ENCODE assay signal across 14 cellular contexts in the genomic region with DNA sequence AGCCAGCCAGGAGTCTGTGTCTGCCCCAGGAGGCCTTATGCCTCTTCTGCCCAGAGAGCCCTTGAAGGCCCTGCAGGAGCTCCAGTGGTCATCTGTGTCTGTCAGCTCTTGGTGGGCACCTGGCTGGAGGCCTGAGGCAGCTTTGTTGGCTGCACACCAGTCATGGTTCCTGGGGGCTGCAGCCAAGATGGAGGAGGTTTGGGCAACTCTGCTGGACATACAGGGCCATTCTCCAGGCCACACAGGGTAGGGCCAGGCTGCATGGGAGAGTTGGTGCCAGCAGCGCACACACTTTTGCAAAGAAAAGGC. TPM values are rescaled to one million over a fixed set of nuclear protein-coding genes. Genes with fewer than 3 reads are reported as not detected.
DNase-seq lines count a peak whose midpoint lies in the region; ATAC-seq and TF ChIP-seq lines count a peak whose summit lies in the region.
"Had no signal": no experiment of that assay in that cellular context is flagged by ENCODE, and none has a peak within 500 bp of the region (broad histone marks: within the 10 kb centered on the region; RNA-seq: fewer than 3 reads in every experiment).

No MANE protein-coding gene starts in this region.

- dilution Hi-C loops in mammary epithelial cell (cut with HindIII; ENCODE audit: low sequenced_read_pairs), result no loop called here

- no peak overlapping the region for H2AFZ ChIP-seq in mammary epithelial cell (ENCODE audit: low read depth, low read length)
- H2AFZ ChIP-seq: GM23338 had no signal

- H3K9ac ChIP-seq in mammary epithelial cell (ENCODE audit: insufficient read depth, low read length), result no peak overlapping the region

- H3K9me3 Mint-ChIP-seq in MCF 10A (ENCODE audit: unreplicated experiment), result no peaks in the 10 kb centered on the region
- no peaks in the 10 kb centered on the region for H3K9me3 Mint-ChIP-seq in activated CD4-positive, alpha-beta T cell treated with anti-CD3 and anti-CD28 coated beads, Interleukin-2, amount 10 ng/mL, durations not matched to agents 7 days and 5 days
- H3K9me3 Mint-ChIP-seq: CD4-positive, alpha-beta memory T cell; GM23338; H9 had no signal

- in situ Hi-C loops in mammary epithelial cell (cut with MboI; ENCODE audit: low sequenced_read_pairs in 2 of 2), result no loop called here

- TF ChIP-seq CTCF in MCF 10A (IDR thresholded peaks at IDR 0.05; ENCODE audit: unreplicated experiment), result no peak
- TF ChIP-seq CTCF in mammary epithelial cell (conservative IDR thresholded peaks at IDR 0.05 in 1 of 2, IDR thresholded peaks at IDR 0.05 in 1 of 2; ENCODE audit: extremely low read depth in 1 of 2, insufficient read depth in 1 of 2, low read depth in 1 of 2, low read length in 2 of 2), result no peak
- TF ChIP-seq CTCF in RWPE1 (conservative IDR thresholded peaks at IDR 0.05; ENCODE audit: low read depth), result no peak

- no peaks in the 10 kb centered on the region for H3K9me3 ChIP-seq in mammary epithelial cell (replicated peaks; ENCODE audit: insufficient read depth, low read length)
- H3K9me3 ChIP-seq: BE2C had no signal

- POLR2A ChIA-PET in MCF 10A (lab: Yijun Ruan, JAX), result no interaction called here
- POLR2A ChIA-PET in RWPE1 (lab: Yijun Ruan, JAX; ENCODE audit: low non-redundant PET), result no interaction called here
- POLR2A ChIA-PET in activated CD4-positive, alpha-beta T cell treated with anti-CD3 and anti-CD28 coated beads, Interleukin-2, amount 10 ng/mL, durations not matched to agents 7 days and 5 days (lab: Charles Lee), result no interaction called here

- H3K27me3 Mint-ChIP-seq in MCF 10A (ENCODE audit: insufficient read depth, unreplicated experiment), result no peaks in the 10 kb centered on the region
- peaks cover 3% of the 10 kb centered on the region for H3K27me3 Mint-ChIP-seq in activated CD4-positive, alpha-beta T cell treated with anti-CD3 and anti-CD28 coated beads, Interleukin-2, amount 10 ng/mL, durations not matched to agents 7 days and 5 days

- no peak overlapping the region for H3K4me3 ChIP-seq in mammary epithelial cell (replicated peaks in 1 of 3; ENCODE audit: insufficient read depth in 1 of 3, low read depth in 2 of 3, low read length in 3 of 3)
- H3K4me3 ChIP-seq: GM23338 had no signal

- H3K79me2 ChIP-seq in mammary epithelial cell (ENCODE audit: insufficient read depth, low read length), result no peaks in the 10 kb centered on the region

- H3K27ac ChIP-seq in mammary epithelial cell (ENCODE audit: insufficient read depth, low read depth, low read length) (no peak overlapping the region), RWPE1 (peak overlapping the region; percentile 6)
- H3K27ac ChIP-seq: C4-2B had no signal

- no peaks in the 10 kb centered on the region for H3K36me3 ChIP-seq in mammary epithelial cell (ENCODE audit: insufficient read depth, low read length)
- H3K36me3 ChIP-seq: BE2C had no signal

- peaks cover 15% of the 10 kb centered on the region for H3K4me1 ChIP-seq in mammary epithelial cell (ENCODE audit: insufficient read depth, low read length)
- H3K4me1 ChIP-seq: BE2C had no signal

- CTCF ChIA-PET in MCF 10A (lab: Yijun Ruan, JAX) (interaction anchor here (0.6 to 1.4 kb wide), 3 partner anchors 8 to 76 kb away, joined by 3 read pairs; no protein-coding TSS in a partner anchor), mammary epithelial cell (lab: Charles Lee; ENCODE audit: low non-redundant PET) (no interaction called here), RWPE1 (lab: Yijun Ruan, JAX) (no interaction called here)
- CTCF ChIA-PET in activated CD4-positive, alpha-beta T cell treated with anti-CD3 and anti-CD28 coated beads, Interleukin-2, amount 10 ng/mL, durations not matched to agents 7 days and 5 days (lab: Charles Lee), result no interaction called here

- H3K36me3 Mint-ChIP-seq in MCF 10A (ENCODE audit: insufficient read depth, unreplicated experiment), result peaks cover 6% of the 10 kb centered on the region
- no peaks in the 10 kb centered on the region for H3K36me3 Mint-ChIP-seq in activated CD4-positive, alpha-beta T cell treated with anti-CD3 and anti-CD28 coated beads, Interleukin-2, amount 10 ng/mL, durations not matched to agents 7 days and 5 days (ENCODE audit: low read depth)
- H3K36me3 Mint-ChIP-seq: CD4-positive, alpha-beta memory T cell had no signal

- no peak overlapping the region for H3K4me2 ChIP-seq in mammary epithelial cell (ENCODE audit: insufficient read depth, low read depth, low read length)
- H3K4me2 ChIP-seq: GM23338 had no signal

- no peaks in the 10 kb centered on the region for H4K20me1 ChIP-seq in mammary epithelial cell (ENCODE audit: insufficient read depth, low read length)

- peak overlapping the region; percentile 32 for H3K27ac Mint-ChIP-seq in MCF 10A (ENCODE audit: low read depth, unreplicated experiment)
- H3K27ac Mint-ChIP-seq in activated CD4-positive, alpha-beta T cell treated with anti-CD3 and anti-CD28 coated beads, Interleukin-2, amount 10 ng/mL, durations not matched to agents 7 days and 5 days, result no peak overlapping the region
- H3K27ac Mint-ChIP-seq: CD4-positive, alpha-beta memory T cell; GM23338 had no signal

- H3K4me1 Mint-ChIP-seq in MCF 10A (ENCODE audit: insufficient read depth, unreplicated experiment), result peaks cover 8% of the 10 kb centered on the region
- no peaks in the 10 kb centered on the region for H3K4me1 Mint-ChIP-seq in activated CD4-positive, alpha-beta T cell treated with anti-CD3 and anti-CD28 coated beads, Interleukin-2, amount 10 ng/mL, durations not matched to agents 7 days and 5 days
- H3K4me1 Mint-ChIP-seq: CD4-positive, alpha-beta memory T cell had no signal

- ATAC-seq in sciatic nerve, result no peak

- intact Hi-C loops in MCF 10A (cut with micrococcal nuclease) (no loop called here), mammary epithelial cell (cut with micrococcal nuclease) (no loop called here), sciatic nerve (cut with DNase I) (no loop called here)

- H3K4me3 Mint-ChIP-seq in MCF 10A (ENCODE audit: unreplicated experiment), result no peak overlapping the region
- no peak overlapping the region for H3K4me3 Mint-ChIP-seq in activated CD4-positive, alpha-beta T cell treated with anti-CD3 and anti-CD28 coated beads, Interleukin-2, amount 10 ng/mL, durations not matched to agents 7 days and 5 days
- H3K4me3 Mint-ChIP-seq: CD4-positive, alpha-beta memory T cell; GM23338; H9 had no signal

- no peak for DNase-seq in MCF 10A (ENCODE audit: unreplicated experiment)
- no peak for DNase-seq in mammary epithelial cell
- no peak for DNase-seq in RWPE1 (ENCODE audit: low spot score)
- peak; percentile 44 for DNase-seq in sciatic nerve (ENCODE audit: low spot score)
- no peak for DNase-seq in inferior parietal cortex (ENCODE audit: extremely low spot score)
- DNase-seq in MV-4-11 (lab: John Stamatoyannopoulos, UW), result no peak
- DNase-seq in activated CD4-positive, alpha-beta T cell treated with anti-CD3 and anti-CD28 coated beads, Interleukin-2, amount 10 ng/mL, durations not matched to agents 7 days and 5 days, result no peak
- DNase-seq: CD4-positive, alpha-beta memory T cell; DMS79 had no signal

- 89% methylated on average over 1 of the region's 1 CpG for WGBS in mammary epithelial cell (ENCODE audit: low coverage, missing lambda C conversion rate)

- no peaks in the 10 kb centered on the region for H3K27me3 ChIP-seq in mammary epithelial cell (ENCODE audit: insufficient read depth, low read length)
- H3K27me3 ChIP-seq: BE2C had no signal

- BruUV-seq in MCF 10A (replicated peaks; lab: Mats Ljungman, UMichigan) (no TSS peak), mammary epithelial cell (replicated peaks; lab: Mats Ljungman, UMichigan) (no TSS peak)

RNA-seq across cellular contexts. Expression of gene B9D1, which starts 29.4 kb away (rescaled TPM):
- total RNA-seq in MCF 10A (2022) (30.4 and 33.0 TPM in 2 replicates), mammary epithelial cell (10 to 100 TPM; 21.2 to 23.2 TPM), sciatic nerve (19.8 TPM)
- 39.0 TPM for polyA plus RNA-seq in mammary epithelial cell
- polyA minus RNA-seq in mammary epithelial cell, result 25.0 TPM
- 1 to 10 TPM; 1.3 to 1.6 TPM for total RNA-seq in activated CD4-positive, alpha-beta T cell treated with anti-CD3 and anti-CD28 coated beads, Interleukin-2, amount 10 ng/mL, durations not matched to agents 7 days and 5 days

RNA-seq across cellular contexts. Expression of gene MAPK7, which starts 45.2 kb away (rescaled TPM):
- total RNA-seq in MCF 10A (2022), result 14.5 and 18.2 TPM in 2 replicates
- total RNA-seq in mammary epithelial cell, result 10 to 100 TPM; 19.1 to 21.5 TPM
- polyA plus RNA-seq in mammary epithelial cell, result 11.2 TPM
- 31.2 TPM for polyA minus RNA-seq in mammary epithelial cell
- 28.2 TPM for total RNA-seq in sciatic nerve
- 10 to 100 TPM; 37.6 to 46.5 TPM for total RNA-seq in activated CD4-positive, alpha-beta T cell treated with anti-CD3 and anti-CD28 coated beads, Interleukin-2, amount 10 ng/mL, durations not matched to agents 7 days and 5 days

RNA-seq across cellular contexts. Expression of gene MFAP4, which starts 53.9 kb away (rescaled TPM):
- total RNA-seq in MCF 10A (2022), result not detected in 2 replicates
- total RNA-seq in mammary epithelial cell, result under 1 TPM in 1 of 2 donors, not detected in 1; 0.33 TPM
- polyA plus RNA-seq in mammary epithelial cell, result not detected
- not detected for polyA minus RNA-seq in mammary epithelial cell
- 115 TPM for total RNA-seq in sciatic nerve
- not detected for total RNA-seq in activated CD4-positive, alpha-beta T cell treated with anti-CD3 and anti-CD28 coated beads, Interleukin-2, amount 10 ng/mL, durations not matched to agents 7 days and 5 days
- total RNA-seq: CD4-positive, alpha-beta memory T cell; HT1080 had no signal
- polyA plus RNA-seq: CD4-positive, alpha-beta memory T cell had no signal

Comparison
In these comparisons a context has a peak if more than half of its experiments do, and no peak if none do; other contexts are left out.
1. RNA of gene MFAP4, which starts 53.9 kb away (total RNA-seq): 115 TPM in sciatic nerve (single experiment); 0.33 TPM in mammary epithelial cell, not detected in MCF 10A and not detected in activated CD4-positive, alpha-beta T cell treated with anti-CD3 and anti-CD28 coated beads, Interleukin-2, amount 10 ng/mL, durations not matched to agents 7 days and 5 days; every median in the first group is over 10 times any median in the second.